Comparison of ENCODE assay signal across 8 cellular contexts in the genomic region with DNA sequence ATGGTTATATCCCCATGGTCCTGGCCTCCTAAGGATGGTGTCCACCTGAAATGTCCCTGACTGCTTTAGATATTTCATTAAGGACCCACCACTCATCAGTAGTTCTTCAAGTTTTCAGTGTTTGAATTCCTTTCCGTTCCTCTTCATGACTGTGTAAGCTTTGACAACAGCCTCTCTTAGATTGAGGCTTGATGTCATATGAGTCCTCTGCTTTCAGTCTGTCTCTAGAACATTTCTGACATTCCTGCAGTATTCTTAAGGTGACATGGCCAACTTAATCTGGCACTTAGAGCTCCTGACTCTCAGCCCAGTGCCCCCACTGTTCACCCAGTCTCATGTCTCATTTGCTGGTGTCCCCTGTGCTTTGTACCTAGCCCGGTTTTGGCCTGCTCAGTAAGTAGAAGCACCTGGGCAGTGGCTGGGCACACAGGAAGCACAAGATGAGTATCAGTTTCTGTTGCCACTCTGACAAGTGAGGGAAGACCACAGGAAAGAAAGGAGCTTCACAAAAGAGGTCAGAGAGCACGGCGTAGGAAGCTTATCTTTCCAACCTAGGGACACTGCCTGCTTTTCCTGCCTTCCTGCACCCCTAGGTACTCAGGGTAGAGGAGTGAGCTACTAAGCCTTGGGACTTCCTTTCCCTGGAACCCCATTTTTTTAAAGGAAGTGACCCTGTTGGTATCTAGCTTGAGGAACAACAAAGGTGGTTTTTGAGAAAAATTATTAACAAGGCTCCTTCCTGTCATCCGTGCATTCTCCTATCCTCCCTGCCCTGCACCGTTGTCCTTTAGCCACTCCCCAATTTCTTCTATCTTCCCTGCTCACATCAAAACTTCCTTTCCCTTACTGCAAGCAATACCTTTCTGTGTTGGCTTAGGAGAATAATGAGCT.
A peak's percentile ranks its signal among the peaks of the same experiment; 100 is the strongest.
DNase-seq lines count a peak whose midpoint lies in the region; ATAC-seq and TF ChIP-seq lines count a peak whose summit lies in the region.

No MANE protein-coding gene starts in this region.

- peak; percentile 59 for TF ChIP-seq POLR2A in GM19193 (IDR thresholded peaks at IDR 0.05; ENCODE audit: extremely low read depth, insufficient read depth, insufficient read length)
- no peak for TF ChIP-seq POLR2A in transverse colon (IDR thresholded peaks at IDR 0.05)

- H3K9ac ChIP-seq in duodenal mucosa (ENCODE audit: low read depth in 1 of 2, low read length in 2 of 2) = peak overlapping the region; percentile 40 to 46

- H3K36me3 Mint-ChIP-seq in CD4-positive, CD25-positive, alpha-beta regulatory T cell = peaks cover 32% of the 10 kb centered on the region

- TF ChIP-seq EP300 in transverse colon (IDR thresholded peaks at IDR 0.05; ENCODE audit: low read depth) = no peak

- 67 to 77% methylated on average over 3 to 6 of the region's 6 CpGs for WGBS in transverse colon (ENCODE audit: low coverage in 1 of 2), 2 donors

- DNase-seq in CD4-positive, CD25-positive, alpha-beta regulatory T cell = peak in 1 of 3 donors; percentile 77
- DNase-seq in transverse colon (peak; percentile 63), DMS114 treated with DMSO at 0.1 percent for 48 hours (lab: John Stamatoyannopoulos, UW; ENCODE audit: unreplicated experiment) (no peak), NCI-H2029 treated with DMSO at 0.1 percent for 48 hours (lab: John Stamatoyannopoulos, UW) (no peak), cerebellum (ENCODE audit: low spot score) (no peak)

- peak overlapping the region; percentile 91 for H3K27ac ChIP-seq in CD4-positive, CD25-positive, alpha-beta regulatory T cell (ENCODE audit: insufficient read depth, low read length, poor library complexity, severe bottlenecking)
- H3K27ac ChIP-seq in duodenal mucosa (ENCODE audit: low read depth, low read length) = peak overlapping the region; percentile 63
- H3K27ac ChIP-seq in transverse colon = peak overlapping the region; percentile 56 to 79 (median 68)

- intact Hi-C loops in transverse colon (cut with DNase I; ENCODE audit: low total_unique reads) = no loop called here

- H3K27me3 ChIP-seq in CD4-positive, CD25-positive, alpha-beta regulatory T cell (ENCODE audit: control insufficient read depth, insufficient read depth, low read length) = no peaks in the 10 kb centered on the region
- H3K27me3 ChIP-seq in duodenal mucosa (ENCODE audit: control insufficient read depth in 1 of 2, insufficient read depth in 2 of 2, low read length in 2 of 2) = no peaks in the 10 kb centered on the region
- no peaks in the 10 kb centered on the region for H3K27me3 ChIP-seq in transverse colon

- H3K9me3 Mint-ChIP-seq in CD4-positive, CD25-positive, alpha-beta regulatory T cell = peaks cover 0 to 1% (median 0%) of the 10 kb centered on the region in 7 donors

- H3K27ac Mint-ChIP-seq in CD4-positive, CD25-positive, alpha-beta regulatory T cell = peak overlapping the region; percentile 95 to 98 (median 96)

- peak in 1 of 2 donors; percentile 13 for ATAC-seq in CD4-positive, CD25-positive, alpha-beta regulatory T cell (ENCODE audit: low read depth in 2 of 2)
- ATAC-seq in HG03457 (IDR thresholded peaks at IDR 0.05; ENCODE audit: unreplicated experiment) = peak; percentile 43

- peak overlapping the region; percentile 100 for H3K4me3 ChIP-seq in CD4-positive, CD25-positive, alpha-beta regulatory T cell (ENCODE audit: low read depth, low read length)
- H3K4me3 ChIP-seq in duodenal mucosa (ENCODE audit: low read depth in 1 of 2, low read length in 2 of 2) (peak overlapping the region; percentile 61 to 66), transverse colon (peak overlapping the region in 1 of 4 donors; percentile 45)

- H3K4me1 Mint-ChIP-seq in CD4-positive, CD25-positive, alpha-beta regulatory T cell = peaks cover 37 to 80% (median 58%) of the 10 kb centered on the region in 4 donors

- peaks cover 33% of the 10 kb centered on the region for H3K36me3 ChIP-seq in CD4-positive, CD25-positive, alpha-beta regulatory T cell (ENCODE audit: control insufficient read depth, insufficient read depth, low read length)
- H3K36me3 ChIP-seq in duodenal mucosa (ENCODE audit: control insufficient read depth in 1 of 2, insufficient read depth in 2 of 2, low read length in 2 of 2) (peaks cover 46 to 51% of the 10 kb centered on the region in 2 donors), transverse colon (peaks cover 0 to 47% (median 19%) of the 10 kb centered on the region in 4 donors)

- no peaks in the 10 kb centered on the region for H3K27me3 Mint-ChIP-seq in CD4-positive, CD25-positive, alpha-beta regulatory T cell

- H3K4me3 Mint-ChIP-seq in CD4-positive, CD25-positive, alpha-beta regulatory T cell = peak overlapping the region; percentile 93 to 98 (median 96)

- peaks cover 76% of the 10 kb centered on the region for H3K4me1 ChIP-seq in CD4-positive, CD25-positive, alpha-beta regulatory T cell (ENCODE audit: control insufficient read depth, insufficient read depth, low read length, poor library complexity, severe bottlenecking)
- peaks cover 16 to 17% of the 10 kb centered on the region in 2 donors for H3K4me1 ChIP-seq in duodenal mucosa (ENCODE audit: control insufficient read depth in 1 of 2, insufficient read depth in 2 of 2, low read length in 2 of 2)
- H3K4me1 ChIP-seq in transverse colon = peaks cover 6 to 31% (median 9%) of the 10 kb centered on the region in 4 donors

- in situ Hi-C loops in transverse colon (cut with MboI; ENCODE audit: low pct_ligation_motif_present in 1 of 4, low pct_unique_long_range_greater_than_20kb in 1 of 4, low sequenced_read_pairs in 3 of 4) = loop anchor here in 2 of 4 donors (25.0 kb wide), 1 partner anchor 204 kb away; no protein-coding TSS in a partner anchor

- no peaks in the 10 kb centered on the region for H3K9me3 ChIP-seq in CD4-positive, CD25-positive, alpha-beta regulatory T cell (ENCODE audit: control insufficient read depth in 2 of 2, low read length in 2 of 2)
- H3K9me3 ChIP-seq in duodenal mucosa (ENCODE audit: control insufficient read depth in 1 of 2, low read length in 2 of 2) (no peaks in the 10 kb centered on the region), transverse colon (no peaks in the 10 kb centered on the region)

- no peak for TF ChIP-seq CTCF in transverse colon (IDR thresholded peaks at IDR 0.05)
